In the genomic region with DNA sequence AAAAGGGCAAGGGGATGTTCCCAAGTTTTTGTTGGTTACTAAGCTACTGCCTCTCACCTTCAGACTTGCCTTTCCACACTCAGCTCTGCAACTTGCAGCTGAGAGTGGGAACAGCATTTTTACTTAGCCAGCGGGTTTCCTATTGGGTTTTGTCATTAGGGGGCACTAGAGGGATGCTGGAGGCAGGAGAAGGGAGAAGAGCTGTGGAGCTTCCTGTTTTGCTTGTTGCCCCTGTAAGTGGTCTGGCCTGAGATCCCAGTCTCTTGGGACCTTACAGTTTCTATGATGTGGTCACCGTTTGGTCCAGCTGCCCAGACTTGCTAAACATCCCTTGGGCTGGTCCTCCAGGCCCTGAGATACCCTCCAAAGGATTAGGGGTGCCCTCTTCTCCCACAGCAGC, we compare ENCODE assay signal across 15 cellular contexts.
DNase-seq lines count a peak whose midpoint lies in the region; ATAC-seq, FAIRE-seq and TF ChIP-seq lines count a peak whose summit lies in the region.
"Had no signal": no experiment of that assay in that cellular context is flagged by ENCODE, and none has a peak within 500 bp of the region (broad histone marks: within the 10 kb centered on the region; RNA-seq: fewer than 3 reads in every experiment).

No MANE protein-coding gene starts in this region.

- no peak overlapping the region for H4K5ac ChIP-seq in H9 (ENCODE audit: insufficient read length, low read depth, low read length)

- dilution Hi-C loops in endothelial cell of umbilical vein (cut with MboI; ENCODE audit: extremely low pct_ligation_motif_present, low sequenced_read_pairs), result no loop called here

- DNase-seq in H9, result peak; percentile 85
- peak; percentile 10 for DNase-seq in NCI-H82 treated with DMSO at 0.1 percent for 48 hours (lab: John Stamatoyannopoulos, UW; ENCODE audit: unreplicated experiment)
- peak; percentile 64 for DNase-seq in endothelial cell of umbilical vein (ENCODE audit: low read depth, low spot score)
- DNase-seq in neural crest cell (ENCODE audit: low read depth, low spot score), result no peak
- DNase-seq in HAP-1 (ENCODE audit: low spot score in 2 of 2), result no peak
- DNase-seq in NCI-H2227 (lab: John Stamatoyannopoulos, UW; ENCODE audit: unreplicated experiment), result no peak
- no peak for DNase-seq in stimulated activated effector memory CD8-positive, alpha-beta T cell treated with anti-CD3 and anti-CD28 coated beads, Interleukin-12 subunit alpha, Interleukin-12 subunit beta, amount 100 ng/mL, for 72 hours (ENCODE audit: low spot score in 2 of 2)
- no peak for DNase-seq in Peyer's patch
- DNase-seq: activated CD4-positive, alpha-beta memory T cell treated with anti-CD3 and anti-CD28 coated beads, Interleukin-2, amount 10 ng/mL, durations not matched to agents 7 days and 5 days; activated naive CD4-positive, alpha-beta T cell treated with anti-CD3 and anti-CD28 coated beads, Interleukin-2, amount 50 U/mL, for 16 hours; Caco-2; MV-4-11 had no signal

- H2AK5ac ChIP-seq in H9 (ENCODE audit: insufficient read length, low read length), result no peak overlapping the region

- H3K4me1 Mint-ChIP-seq in H9 (peaks cover 35 to 42% of the 10 kb centered on the region in 2 experiments), neural crest cell (peaks cover 29% of the 10 kb centered on the region)
- H3K4me1 Mint-ChIP-seq in stimulated activated effector memory CD8-positive, alpha-beta T cell treated with anti-CD3 and anti-CD28 coated beads, Interleukin-12 subunit alpha, Interleukin-12 subunit beta, amount 100 ng/mL, for 72 hours, result no peaks in the 10 kb centered on the region
- H3K4me1 Mint-ChIP-seq: activated CD4-positive, alpha-beta memory T cell treated with anti-CD3 and anti-CD28 coated beads, Interleukin-2, amount 10 ng/mL, durations not matched to agents 7 days and 5 days had no signal

- H3K18ac ChIP-seq in H9 (ENCODE audit: insufficient read length, low read depth, low read length), result no peak overlapping the region

- H3K4me1 ChIP-seq in H9 (ENCODE audit: insufficient read depth, low read length) (peaks cover 3% of the 10 kb centered on the region; the same call in 1 of the 2 replicates), endothelial cell of umbilical vein (ENCODE audit: control insufficient read depth, extremely low read depth, insufficient read depth, low read length) (no peaks in the 10 kb centered on the region), HAP-1 (no peaks in the 10 kb centered on the region), Peyer's patch (no peaks in the 10 kb centered on the region)
- H3K4me1 ChIP-seq: Caco-2 had no signal

- H3K27me3 ChIP-seq in H9 (ENCODE audit: insufficient read depth, low read length) (no peaks in the 10 kb centered on the region), endothelial cell of umbilical vein (ENCODE audit: control insufficient read depth in 2 of 2, insufficient read depth in 2 of 2, low read length in 2 of 2) (no peaks in the 10 kb centered on the region), HAP-1 (ENCODE audit: low read depth) (no peaks in the 10 kb centered on the region), Peyer's patch (no peaks in the 10 kb centered on the region)

- H2BK15ac ChIP-seq in H9 (ENCODE audit: low read depth, low read length), result no peak overlapping the region

- H3K79me2 ChIP-seq in H9 (ENCODE audit: insufficient read depth, low read length), result no peaks in the 10 kb centered on the region
- no peaks in the 10 kb centered on the region for H3K79me2 ChIP-seq in endothelial cell of umbilical vein (ENCODE audit: control insufficient read depth, insufficient read depth, low read length)

- no peak overlapping the region for H3K4ac ChIP-seq in H9 (ENCODE audit: low read depth, low read length)

- WGBS in H9 (ENCODE audit: extremely low coverage, insufficient read length, low lambda C conversion rate), result no CpG with 5 or more reads among the region's 2 CpGs

- no peak overlapping the region for H3K4me2 ChIP-seq in H9 (ENCODE audit: insufficient read depth, insufficient read length, low read length)
- H3K4me2 ChIP-seq in endothelial cell of umbilical vein (ENCODE audit: insufficient read depth, low read length), result no peak overlapping the region

- no peak overlapping the region for H3K14ac ChIP-seq in H9 (ENCODE audit: insufficient read depth, low read length)

- H3K4me3 ChIP-seq in endothelial cell of umbilical vein (replicated peaks in 1 of 3; ENCODE audit: insufficient read depth in 1 of 3, low read depth in 1 of 3, low read length in 3 of 3) (no peak overlapping the region), HAP-1 (no peak overlapping the region), Peyer's patch (no peak overlapping the region)

- no peak overlapping the region for H2BK5ac ChIP-seq in H9 (ENCODE audit: insufficient read length, low read length)

- TF ChIP-seq CTCF in H9 (conservative IDR thresholded peaks at IDR 0.05) (peak; percentile 74), endothelial cell of umbilical vein (IDR thresholded peaks at IDR 0.05; ENCODE audit: extremely low read depth in 1 of 2, insufficient read depth in 1 of 2, low read depth in 1 of 2, low read length in 2 of 2) (peak; percentile 26 to 43), neural crest cell (conservative IDR thresholded peaks at IDR 0.05) (peak; percentile 39), Peyer's patch (IDR thresholded peaks at IDR 0.05) (no peak)

- H3K36me3 Mint-ChIP-seq in H9 (ENCODE audit: insufficient read depth in 1 of 3, low read depth in 3 of 3) (peaks cover 6 to 11% (median 9%) of the 10 kb centered on the region in 3 experiments), neural crest cell (ENCODE audit: low read depth) (peaks cover 5% of the 10 kb centered on the region)
- no peaks in the 10 kb centered on the region for H3K36me3 Mint-ChIP-seq in stimulated activated effector memory CD8-positive, alpha-beta T cell treated with anti-CD3 and anti-CD28 coated beads, Interleukin-12 subunit alpha, Interleukin-12 subunit beta, amount 100 ng/mL, for 72 hours

- H3K27ac ChIP-seq in H9 (ENCODE audit: insufficient read length, low read depth, low read length), result no peak overlapping the region
- H3K27ac ChIP-seq in endothelial cell of umbilical vein (ENCODE audit: insufficient read depth, low read depth, low read length), result no peak overlapping the region
- H3K27ac ChIP-seq in Peyer's patch, result no peak overlapping the region
- H3K27ac ChIP-seq: HL-60 had no signal

- POLR2A ChIA-PET in endothelial cell of umbilical vein (lab: Charles Lee), result no interaction called here

- no peaks in the 10 kb centered on the region for H4K20me1 ChIP-seq in H9 (ENCODE audit: control insufficient read depth, insufficient read depth, insufficient read length)
- H4K20me1 ChIP-seq in endothelial cell of umbilical vein (replicated peaks; ENCODE audit: control insufficient read depth, extremely low read depth, insufficient read depth, low read length), result no peaks in the 10 kb centered on the region

- no peaks in the 10 kb centered on the region for H3K9me3 ChIP-seq in H9 (ENCODE audit: control insufficient read depth, low read depth, low read length)
- H3K9me3 ChIP-seq in endothelial cell of umbilical vein (replicated peaks; ENCODE audit: control insufficient read depth, insufficient read depth, low read length), result no peaks in the 10 kb centered on the region
- no peaks in the 10 kb centered on the region for H3K9me3 ChIP-seq in HAP-1
- H3K9me3 ChIP-seq in Peyer's patch, result peaks cover 0 to 3% (median 0%) of the 10 kb centered on the region in 4 donors
- H3K9me3 ChIP-seq: Caco-2 had no signal

- H2BK12ac ChIP-seq in H9 (ENCODE audit: insufficient read length, low read depth, low read length), result no peak overlapping the region

- FAIRE-seq in endothelial cell of umbilical vein (lab: Jason Lieb, UNC), result peak; percentile 55
- FAIRE-seq: GM18507 had no signal

- CTCF ChIA-PET in endothelial cell of umbilical vein (lab: Charles Lee), result interaction anchor here (0.6 to 2.9 kb wide), 42 partner anchors 8 to 642 kb away, joined by 3 to 29 read pairs (median 4); a partner anchor contains a TSS

- in situ Hi-C loops in HAP-1 (cut with MboI; ENCODE audit: low sequenced_read_pairs), result no loop called here

- no TSS peak for BruUV-seq in endothelial cell of umbilical vein (replicated peaks; lab: Mats Ljungman, UMichigan)

- no peaks in the 10 kb centered on the region for H3K79me1 ChIP-seq in H9 (ENCODE audit: insufficient read depth, low read depth, low read length, poor library complexity, severe bottlenecking)

- intact Hi-C loops in endothelial cell of umbilical vein (cut with micrococcal nuclease), result loop anchor here (1.0 kb wide), 2 partner anchors 275 to 619 kb away; no protein-coding TSS in a partner anchor

- no peak overlapping the region for H2BK20ac ChIP-seq in H9 (ENCODE audit: low read depth, low read length, poor library complexity, severe bottlenecking)

- H3K36me3 ChIP-seq in endothelial cell of umbilical vein (ENCODE audit: control insufficient read depth in 2 of 2, extremely low read depth in 1 of 2, insufficient read depth in 2 of 2, low read length in 2 of 2), result no peaks in the 10 kb centered on the region
- H3K36me3 ChIP-seq in HAP-1 (replicated peaks), result no peaks in the 10 kb centered on the region
- no peaks in the 10 kb centered on the region for H3K36me3 ChIP-seq in Peyer's patch

- H3K9me1 ChIP-seq in endothelial cell of umbilical vein (replicated peaks; ENCODE audit: control insufficient read depth, extremely low read depth, insufficient read depth, low read length), result no peaks in the 10 kb centered on the region

- H4K91ac ChIP-seq in H9 (ENCODE audit: insufficient read length, low read depth, low read length), result no peak overlapping the region

- TF ChIP-seq POLR2A in endothelial cell of umbilical vein (IDR thresholded peaks at IDR 0.05; ENCODE audit: low read depth, low read length), result no peak
- TF ChIP-seq POLR2A in Peyer's patch (IDR thresholded peaks at IDR 0.05), result no peak

- H3K4me3 Mint-ChIP-seq in H9 (no peak overlapping the region; a peak in 1 of 5 replicates), neural crest cell (no peak overlapping the region)
- no peak overlapping the region for H3K4me3 Mint-ChIP-seq in stimulated activated effector memory CD8-positive, alpha-beta T cell treated with anti-CD3 and anti-CD28 coated beads, Interleukin-12 subunit alpha, Interleukin-12 subunit beta, amount 100 ng/mL, for 72 hours
- H3K4me3 Mint-ChIP-seq: activated CD4-positive, alpha-beta memory T cell treated with anti-CD3 and anti-CD28 coated beads, Interleukin-2, amount 10 ng/mL, durations not matched to agents 7 days and 5 days; T-helper 2 cell treated with Interferon-gamma antibody and Interleukin-4, amounts not matched to agents 5 μg/mL and 100 μg/mL, for 36 hours had no signal

- H3K9me3 Mint-ChIP-seq in H9 (peaks cover 8 to 11% of the 10 kb centered on the region in 2 experiments), neural crest cell (peaks cover 7% of the 10 kb centered on the region)
- peaks cover 8% of the 10 kb centered on the region for H3K9me3 Mint-ChIP-seq in stimulated activated effector memory CD8-positive, alpha-beta T cell treated with anti-CD3 and anti-CD28 coated beads, Interleukin-12 subunit alpha, Interleukin-12 subunit beta, amount 100 ng/mL, for 72 hours

- no peak overlapping the region for H3T11ph ChIP-seq in H9 (ENCODE audit: low read length)

- H3K56ac ChIP-seq in H9 (ENCODE audit: insufficient read length, low read depth, low read length), result no peak overlapping the region

- no peak for ATAC-seq in stimulated activated effector memory CD8-positive, alpha-beta T cell treated with anti-CD3 and anti-CD28 coated beads, Interleukin-12 subunit alpha, Interleukin-12 subunit beta, amount 100 ng/mL, for 72 hours

- no peaks in the 10 kb centered on the region for H3K23me2 ChIP-seq in H9 (ENCODE audit: insufficient read length, low read depth, low read length, poor library complexity, severe bottlenecking)

- H2AFZ ChIP-seq in H9 (ENCODE audit: low read length) (no peak overlapping the region), endothelial cell of umbilical vein (ENCODE audit: low read depth, low read length) (peak overlapping the region; percentile 20)

- no peak overlapping the region for H4K8ac ChIP-seq in H9 (replicated peaks; ENCODE audit: insufficient read length, low read depth, low read length)

- H3K23ac ChIP-seq in H9 (ENCODE audit: insufficient read length, low read depth, low read length), result no peak overlapping the region

- no peak overlapping the region for H3K27ac Mint-ChIP-seq in H9
- H3K27ac Mint-ChIP-seq in neural crest cell (ENCODE audit: unreplicated experiment), result no peak overlapping the region
- H3K27ac Mint-ChIP-seq in stimulated activated effector memory CD8-positive, alpha-beta T cell treated with anti-CD3 and anti-CD28 coated beads, Interleukin-12 subunit alpha, Interleukin-12 subunit beta, amount 100 ng/mL, for 72 hours, result no peak overlapping the region
- H3K27ac Mint-ChIP-seq: activated CD4-positive, alpha-beta memory T cell treated with anti-CD3 and anti-CD28 coated beads, Interleukin-2, amount 10 ng/mL, durations not matched to agents 7 days and 5 days; T-helper 2 cell treated with Interferon-gamma antibody and Interleukin-4, amounts not matched to agents 5 μg/mL and 100 μg/mL, for 36 hours had no signal

- no peak overlapping the region for H2BK120ac ChIP-seq in H9 (ENCODE audit: low read depth, low read length, poor library complexity, severe bottlenecking)

- H3K9ac ChIP-seq in H9 (ENCODE audit: extremely low read depth, insufficient read length, low read length) (no peak overlapping the region), endothelial cell of umbilical vein (replicated peaks; ENCODE audit: extremely low read depth, insufficient read depth, low read length) (no peak overlapping the region)

- peaks cover 17% of the 10 kb centered on the region for H3K27me3 Mint-ChIP-seq in H9 (ENCODE audit: low read depth)
- peaks cover 18% of the 10 kb centered on the region for H3K27me3 Mint-ChIP-seq in neural crest cell (ENCODE audit: low read depth)

Comparison
In these comparisons a context has a peak if more than half of its experiments do, and no peak if none do; other contexts are left out.
1. DNase-seq: peak in H9 (single experiment), NCI-H82 treated with DMSO at 0.1 percent for 48 hours (single experiment) and endothelial cell of umbilical vein (single experiment); none in neural crest cell (single experiment), HAP-1 (0 of 2), NCI-H2227 (single experiment), stimulated activated effector memory CD8-positive, alpha-beta T cell treated with anti-CD3 and anti-CD28 coated beads, Interleukin-12 subunit alpha, Interleukin-12 subunit beta, amount 100 ng/mL, for 72 hours (0 of 2) and Peyer's patch (0 of 3).
2. CTCF ChIP-seq: peak in H9 (single experiment), endothelial cell of umbilical vein (2 of 2) and neural crest cell (single experiment); none in Peyer's patch (0 of 6).